ENCODE assay signal across 8 cellular contexts in genomic region chr17:18224428-18225120, GRCh38. TPM values are rescaled to one million over a fixed set of nuclear protein-coding genes. Genes with fewer than 3 reads are reported as not detected.
A peak's percentile ranks its signal among the peaks of the same experiment; 100 is the strongest.
DNase-seq lines count a peak whose midpoint lies in the region; ATAC-seq and TF ChIP-seq lines count a peak whose summit lies in the region.

No MANE protein-coding gene starts in this region.

- H3K27me3 Mint-ChIP-seq in stimulated activated naive CD8-positive, alpha-beta T cell treated with anti-CD3 and anti-CD28 coated beads, Interleukin-15, Interleukin-2, amounts not matched to agents 100 ng/mL and 50 ng/mL, for 24 hours: no peaks in the 10 kb centered on the region
- H3K27me3 Mint-ChIP-seq in central memory CD8-positive, alpha-beta T cell: no peaks in the 10 kb centered on the region

- no peak overlapping the region for H3K27ac ChIP-seq in lung (ENCODE audit: low read depth in 1 of 2, low read length in 1 of 2)

- WGBS in lung, 2 donors: 56 to 58% methylated on average over 21 of the region's 21 CpGs

- no peak for ATAC-seq in stimulated activated naive CD8-positive, alpha-beta T cell treated with anti-CD3 and anti-CD28 coated beads, Interleukin-15, Interleukin-2, amounts not matched to agents 100 U/mL and 50 U/mL, for 24 hours
- ATAC-seq in central memory CD8-positive, alpha-beta T cell (replicated peaks; ENCODE audit: extremely low read depth, poor library complexity, severe bottlenecking): no peak
- no peak for ATAC-seq in lung (ENCODE audit: insufficient read depth, low FRiP score)
- ATAC-seq in GM21576 (IDR thresholded peaks at IDR 0.05; ENCODE audit: unreplicated experiment): no peak

- H3K36me3 ChIP-seq in lung (ENCODE audit: control insufficient read depth in 2 of 2, insufficient read depth in 2 of 2, low read length in 2 of 2): no peaks in the 10 kb centered on the region

- peak overlapping the region; percentile 36 for H3K27ac Mint-ChIP-seq in stimulated activated naive CD8-positive, alpha-beta T cell treated with anti-CD3 and anti-CD28 coated beads, Interleukin-15, Interleukin-2, amounts not matched to agents 100 ng/mL and 50 ng/mL, for 24 hours
- H3K27ac Mint-ChIP-seq in central memory CD8-positive, alpha-beta T cell (ENCODE audit: low read depth): peak overlapping the region; percentile 22

- H3K4me3 Mint-ChIP-seq in stimulated activated naive CD8-positive, alpha-beta T cell treated with anti-CD3 and anti-CD28 coated beads, Interleukin-15, Interleukin-2, amounts not matched to agents 100 ng/mL and 50 ng/mL, for 24 hours: peak overlapping the region; percentile 74
- H3K4me3 Mint-ChIP-seq in central memory CD8-positive, alpha-beta T cell: peak overlapping the region; percentile 89

- no peak for DNase-seq in stimulated activated naive CD8-positive, alpha-beta T cell treated with anti-CD3 and anti-CD28 coated beads, Interleukin-15, Interleukin-2, amounts not matched to agents 100 U/mL and 50 U/mL, for 24 hours
- no peak for DNase-seq in central memory CD8-positive, alpha-beta T cell (ENCODE audit: low spot score in 2 of 2)
- DNase-seq in lung (ENCODE audit: low spot score) (no peak), RKO (ENCODE audit: low spot score) (no peak), NCI-H748 treated with DMSO at 0.1 percent for 48 hours (lab: John Stamatoyannopoulos, UW) (no peak), HUDEP-2 (lab: John Stamatoyannopoulos, UW; ENCODE audit: unreplicated experiment in 76 of 76) (no peak)

- H3K9me3 ChIP-seq in lung (ENCODE audit: control insufficient read depth in 2 of 2, insufficient read depth in 1 of 2, low read length in 1 of 2): no peaks in the 10 kb centered on the region

- H3K36me3 Mint-ChIP-seq in stimulated activated naive CD8-positive, alpha-beta T cell treated with anti-CD3 and anti-CD28 coated beads, Interleukin-15, Interleukin-2, amounts not matched to agents 100 ng/mL and 50 ng/mL, for 24 hours (ENCODE audit: low read depth): no peaks in the 10 kb centered on the region
- H3K36me3 Mint-ChIP-seq in central memory CD8-positive, alpha-beta T cell (ENCODE audit: insufficient read depth): peaks cover 7% of the 10 kb centered on the region

- H3K4me1 ChIP-seq in lung (ENCODE audit: control insufficient read depth in 2 of 2, insufficient read depth in 2 of 2, low read length in 2 of 2): peaks cover 0 to 12% of the 10 kb centered on the region in 2 donors

- peaks cover 19% of the 10 kb centered on the region for H3K4me1 Mint-ChIP-seq in stimulated activated naive CD8-positive, alpha-beta T cell treated with anti-CD3 and anti-CD28 coated beads, Interleukin-15, Interleukin-2, amounts not matched to agents 100 ng/mL and 50 ng/mL, for 24 hours (ENCODE audit: low read depth)
- H3K4me1 Mint-ChIP-seq in central memory CD8-positive, alpha-beta T cell: peaks cover 34% of the 10 kb centered on the region

- no peaks in the 10 kb centered on the region for H3K27me3 ChIP-seq in lung (ENCODE audit: control insufficient read depth, insufficient read depth)

- no peaks in the 10 kb centered on the region for H3K9me3 Mint-ChIP-seq in stimulated activated naive CD8-positive, alpha-beta T cell treated with anti-CD3 and anti-CD28 coated beads, Interleukin-15, Interleukin-2, amounts not matched to agents 100 ng/mL and 50 ng/mL, for 24 hours
- no peaks in the 10 kb centered on the region for H3K9me3 Mint-ChIP-seq in central memory CD8-positive, alpha-beta T cell

- TF ChIP-seq CTCF in lung (IDR thresholded peaks at IDR 0.05; ENCODE audit: control extremely low read depth, extremely low read depth): no peak

- peak overlapping the region; percentile 30 for H3K4me3 ChIP-seq in lung

RNA-seq across cellular contexts. Expression of gene LLGL1, which starts 0.9 kb away (rescaled TPM):
- 10 to 100 TPM; 14.7 to 21.8 TPM for total RNA-seq in lung
- polyA plus RNA-seq in lung: 1 to 10 TPM; 7.1 to 9.5 TPM

RNA-seq across cellular contexts. Expression of gene FLII, which starts 34.0 kb away (rescaled TPM):
- 100 to 1,000 TPM; 152 to 391 TPM for total RNA-seq in lung
- 100 to 1,000 TPM; 234 to 298 TPM for polyA plus RNA-seq in lung

RNA-seq across cellular contexts. Expression of gene MIEF2, which starts 35.9 kb away (rescaled TPM):
- 10 to 100 TPM; 15.5 to 24.1 TPM for total RNA-seq in lung
- 10 to 100 TPM in 1 of 2 donors, 1 to 10 TPM in 1; 7.3 to 10.8 TPM for polyA plus RNA-seq in lung

RNA-seq across cellular contexts. Expression of gene ALKBH5, which starts 40.9 kb away (rescaled TPM):
- 100 to 1,000 TPM in 1 of 2 donors, 10 to 100 TPM in 1; 83.0 to 104 TPM for total RNA-seq in lung
- polyA plus RNA-seq in lung: 10 to 100 TPM; 30.2 to 36.5 TPM
